ENCODE assay signal across 21 cellular contexts in genomic region chr14:105930572-105930971, GRCh38.
"Had no signal": no experiment of that assay in that cellular context is flagged by ENCODE, and none has a peak within 500 bp of the region (broad histone marks: within the 10 kb centered on the region; RNA-seq: fewer than 3 reads in every experiment).

No MANE protein-coding gene starts in this region.

- H3K27ac ChIP-seq: brain microvascular endothelial cell, colonic mucosa, left lung, prostate gland, right atrium auricular region, thyroid gland had no signal

- H3K4me3 Mint-ChIP-seq: activated T-helper 1 cell treated with anti-CD3 and anti-CD28 coated beads, Interleukin-12 subunit alpha, Interleukin-12 subunit beta, Interleukin-2, Interleukin-4 antibody, amounts not matched to agents 30 ng/mL and 10 ng/mL and 1 ng/mL, durations not matched to agents 14 hours and 24 hours and 36 hours; central memory CD8-positive, alpha-beta T cell; stimulated activated effector memory CD8-positive, alpha-beta T cell treated with anti-CD3 and anti-CD28 coated beads, Interleukin-12 subunit alpha, Interleukin-12 subunit beta, amount 100 ng/mL, for 72 hours; T-cell; WTC11 had no signal

- H3K4me1 Mint-ChIP-seq: central memory CD8-positive, alpha-beta T cell; stimulated activated effector memory CD8-positive, alpha-beta T cell treated with anti-CD3 and anti-CD28 coated beads, Interleukin-12 subunit alpha, Interleukin-12 subunit beta, amount 100 ng/mL, for 72 hours; WTC11 had no signal

- H3K4me1 ChIP-seq: colonic mucosa, left lung, prostate gland, right atrium auricular region, thyroid gland had no signal

- DNase-seq: activated CD4-positive, alpha-beta T cell treated with anti-CD3 and anti-CD28 coated beads for 4 hours; activated naive CD4-positive, alpha-beta T cell; brain microvascular endothelial cell; colonic mucosa; erythroblast; foreskin melanocyte; glutamatergic neuron; hypothalamus; midbrain; small intestine; stimulated activated CD4-positive, alpha-beta T cell treated with anti-CD3 and anti-CD28 coated beads, Interleukin-4, amount 100 ng/mL, for 24 hours; thyroid gland had no signal

- H3K36me3 Mint-ChIP-seq: stimulated activated effector memory CD8-positive, alpha-beta T cell treated with anti-CD3 and anti-CD28 coated beads, Interleukin-12 subunit alpha, Interleukin-12 subunit beta, amount 100 ng/mL, for 72 hours; T-cell had no signal

- H3K27me3 ChIP-seq: brain microvascular endothelial cell, colonic mucosa, right atrium auricular region, thyroid gland had no signal

- ATAC-seq: left lung, SK-N-SH treated with all-trans-retinoic acid at 6 μM for 48 hours, T-cell, WTC11 had no signal

- H3K9me3 Mint-ChIP-seq: activated T-helper 1 cell treated with anti-CD3 and anti-CD28 coated beads, Interleukin-12 subunit alpha, Interleukin-12 subunit beta, Interleukin-2, Interleukin-4 antibody, amounts not matched to agents 30 ng/mL and 10 ng/mL and 1 ng/mL, durations not matched to agents 14 hours and 24 hours and 36 hours; central memory CD8-positive, alpha-beta T cell; stimulated activated effector memory CD8-positive, alpha-beta T cell treated with anti-CD3 and anti-CD28 coated beads, Interleukin-12 subunit alpha, Interleukin-12 subunit beta, amount 100 ng/mL, for 72 hours had no signal

- H3K27ac Mint-ChIP-seq: activated T-helper 1 cell treated with anti-CD3 and anti-CD28 coated beads, Interleukin-12 subunit alpha, Interleukin-12 subunit beta, Interleukin-2, Interleukin-4 antibody, amounts not matched to agents 30 ng/mL and 10 ng/mL and 1 ng/mL, durations not matched to agents 14 hours and 24 hours and 36 hours; stimulated activated effector memory CD8-positive, alpha-beta T cell treated with anti-CD3 and anti-CD28 coated beads, Interleukin-12 subunit alpha, Interleukin-12 subunit beta, amount 100 ng/mL, for 72 hours; T-cell; WTC11 had no signal

- H3K4me3 ChIP-seq: colonic mucosa, left lung, prostate gland, right atrium auricular region, thyroid gland had no signal
